Comparison of ENCODE assay signal across 12 cellular contexts in genomic region chr22:42948205-42948804, GRCh38.
A peak's percentile ranks its signal among the peaks of the same experiment; 100 is the strongest.
DNase-seq lines count a peak whose midpoint lies in the region; ATAC-seq and TF ChIP-seq lines count a peak whose summit lies in the region.
"Had no signal": no experiment of that assay in that cellular context is flagged by ENCODE, and none has a peak within 500 bp of the region (broad histone marks: within the 10 kb centered on the region; RNA-seq: fewer than 3 reads in every experiment).

No MANE protein-coding gene starts in this region.

- H3K9me3 ChIP-seq in RWPE2 (ENCODE audit: severe bottlenecking) = no peaks in the 10 kb centered on the region
- H3K9me3 ChIP-seq in left lung = no peaks in the 10 kb centered on the region
- H3K9me3 ChIP-seq: BLaER1 had no signal

- CTCF ChIA-PET in Calu3 (lab: Charles Lee) = interaction anchor here (0.6 to 2.1 kb wide), 6 partner anchors 9 to 60 kb away, joined by 3 to 9 read pairs (median 6); no protein-coding TSS in a partner anchor

- H3K4me3 ChIP-seq in RWPE2 (ENCODE audit: severe bottlenecking) (no peak overlapping the region), left lung (no peak overlapping the region), lower leg skin (ENCODE audit: low read depth, poor library complexity, severe bottlenecking) (no peak overlapping the region)
- H3K4me3 ChIP-seq: BLaER1 had no signal

- no peaks in the 10 kb centered on the region for H3K27me3 ChIP-seq in RWPE2 (ENCODE audit: insufficient read depth, poor library complexity, severe bottlenecking)
- H3K27me3 ChIP-seq in left lung = no peaks in the 10 kb centered on the region
- H3K27me3 ChIP-seq: BLaER1 had no signal

- H3K36me3 Mint-ChIP-seq in Calu3 (ENCODE audit: insufficient read depth, unreplicated experiment) = peaks cover 81% of the 10 kb centered on the region
- H3K36me3 Mint-ChIP-seq in stimulated activated effector memory CD8-positive, alpha-beta T cell treated with anti-CD3 and anti-CD28 coated beads, Interleukin-12 subunit alpha, Interleukin-12 subunit beta, amount 100 ng/mL, for 72 hours = no peaks in the 10 kb centered on the region

- H3K27me3 Mint-ChIP-seq in Calu3 (ENCODE audit: unreplicated experiment) = no peaks in the 10 kb centered on the region

- TF ChIP-seq POLR2A in lower leg skin (IDR thresholded peaks at IDR 0.05) = no peak

- H3K9me3 Mint-ChIP-seq in Calu3 (ENCODE audit: low read depth, unreplicated experiment) = peaks cover 5% of the 10 kb centered on the region
- no peaks in the 10 kb centered on the region for H3K9me3 Mint-ChIP-seq in stimulated activated effector memory CD8-positive, alpha-beta T cell treated with anti-CD3 and anti-CD28 coated beads, Interleukin-12 subunit alpha, Interleukin-12 subunit beta, amount 100 ng/mL, for 72 hours

- peaks cover 36% of the 10 kb centered on the region for H3K4me1 ChIP-seq in RWPE2 (ENCODE audit: insufficient read depth, poor library complexity, severe bottlenecking)
- peaks cover 17 to 85% of the 10 kb centered on the region in 2 donors for H3K4me1 ChIP-seq in left lung

- H3K27ac Mint-ChIP-seq in Calu3 (ENCODE audit: unreplicated experiment) = peak overlapping the region; percentile 99
- H3K27ac Mint-ChIP-seq in stimulated activated effector memory CD8-positive, alpha-beta T cell treated with anti-CD3 and anti-CD28 coated beads, Interleukin-12 subunit alpha, Interleukin-12 subunit beta, amount 100 ng/mL, for 72 hours = peak overlapping the region; percentile 38

- ATAC-seq in RWPE2 (ENCODE audit: low read depth) (no peak), left lung (peak; percentile 35)
- no peak for ATAC-seq in stimulated activated effector memory CD8-positive, alpha-beta T cell treated with anti-CD3 and anti-CD28 coated beads, Interleukin-12 subunit alpha, Interleukin-12 subunit beta, amount 100 ng/mL, for 72 hours

- H3K36me3 ChIP-seq in RWPE2 (ENCODE audit: low read depth) = 0 out of 2 replicates have a peak, but pooled peaks cover 3% of the 10 kb centered on the region
- no peaks in the 10 kb centered on the region for H3K36me3 ChIP-seq in left lung

- 83 to 86% methylated on average over 4 of the region's 4 CpGs for WGBS in lower leg skin, 2 donors

- H3K4me3 Mint-ChIP-seq in Calu3 (ENCODE audit: low read depth, unreplicated experiment) = peak overlapping the region; percentile 71
- no peak overlapping the region for H3K4me3 Mint-ChIP-seq in stimulated activated effector memory CD8-positive, alpha-beta T cell treated with anti-CD3 and anti-CD28 coated beads, Interleukin-12 subunit alpha, Interleukin-12 subunit beta, amount 100 ng/mL, for 72 hours

- DNase-seq in Calu3 (no peak), RWPE2 (ENCODE audit: low spot score) (no peak), left lung (no peak), SIG-M5 (lab: John Stamatoyannopoulos, UW) (no peak), lower leg skin (ENCODE audit: low spot score in 2 of 2) (no peak), DMS153 treated with DMSO at 0.1 percent for 48 hours (lab: John Stamatoyannopoulos, UW; ENCODE audit: unreplicated experiment) (no peak)
- no peak for DNase-seq in stimulated activated effector memory CD8-positive, alpha-beta T cell treated with anti-CD3 and anti-CD28 coated beads, Interleukin-12 subunit alpha, Interleukin-12 subunit beta, amount 100 ng/mL, for 72 hours (ENCODE audit: low spot score in 2 of 2)
- DNase-seq: activated CD4-positive, alpha-beta T cell treated with anti-CD3 and anti-CD28 coated beads, Interleukin-2, amount 50 U/mL, for 4 hours; amygdala; DMS153; stimulated activated CD4-positive, alpha-beta T cell treated with anti-CD3 and anti-CD28 coated beads, Interleukin-2, amount 100 ng/mL, for 48 hours had no signal

- TF ChIP-seq CTCF in Calu3 (IDR thresholded peaks at IDR 0.05; ENCODE audit: unreplicated experiment) (no peak), RWPE2 (IDR thresholded peaks at IDR 0.05; ENCODE audit: poor library complexity, severe bottlenecking) (no peak), left lung (IDR thresholded peaks at IDR 0.05) (no peak), lower leg skin (IDR thresholded peaks at IDR 0.05) (no peak)

- intact Hi-C loops in Calu3 (cut with micrococcal nuclease; ENCODE audit: unreplicated experiment) = no loop called here
- intact Hi-C loops in left lung (cut with DNase I) = no loop called here
- intact Hi-C loops in lower leg skin (cut with DNase I; ENCODE audit: low total_unique reads) = no loop called here

- peaks cover 92% of the 10 kb centered on the region for H3K4me1 Mint-ChIP-seq in Calu3 (ENCODE audit: low read depth, unreplicated experiment)
- H3K4me1 Mint-ChIP-seq in stimulated activated effector memory CD8-positive, alpha-beta T cell treated with anti-CD3 and anti-CD28 coated beads, Interleukin-12 subunit alpha, Interleukin-12 subunit beta, amount 100 ng/mL, for 72 hours = peaks cover 46% of the 10 kb centered on the region

- BruUV-seq in Calu3 (replicated peaks; lab: Mats Ljungman, UMichigan) = no TSS peak

- H3K27ac ChIP-seq in RWPE2 (ENCODE audit: poor library complexity, severe bottlenecking) (peak overlapping the region; percentile 5), left lung (peak overlapping the region in 1 of 2 donors; percentile 33)
- H3K27ac ChIP-seq: BLaER1 had no signal
